In genomic region chr20:37316116-37316774, GRCh38 we compare ENCODE assay signal across 8 cellular contexts. TPM values are rescaled to one million over a fixed set of nuclear protein-coding genes. Genes with fewer than 3 reads are reported as not detected.
DNase-seq lines count a peak whose midpoint lies in the region; ATAC-seq and TF ChIP-seq lines count a peak whose summit lies in the region.

No MANE protein-coding gene starts in this region.

- peak overlapping the region; percentile 15; the same call in 1 of the 2 replicates for H3K4ac ChIP-seq in IMR-90 (ENCODE audit: low read depth, low read length)

- H3K27me3 ChIP-seq in CD4-positive, alpha-beta memory T cell (ENCODE audit: insufficient read depth, low read length) = no peaks in the 10 kb centered on the region
- H3K27me3 ChIP-seq in IMR-90 (ENCODE audit: control insufficient read depth, insufficient read depth, low read length) (no peaks in the 10 kb centered on the region), ascending aorta (no peaks in the 10 kb centered on the region), parathyroid adenoma (ENCODE audit: control insufficient read depth, insufficient read depth, low read length) (no peaks in the 10 kb centered on the region), GM23248 (replicated peaks; ENCODE audit: insufficient read depth) (no peaks in the 10 kb centered on the region)

- no peaks in the 10 kb centered on the region for H3K27me3 Mint-ChIP-seq in CD4-positive, alpha-beta memory T cell

- intact Hi-C loops in CD4-positive, alpha-beta memory T cell (cut with micrococcal nuclease) = no loop called here
- intact Hi-C loops in IMR-90 (cut with micrococcal nuclease) (no loop called here), ascending aorta (cut with DNase I) (no loop called here)

- H3K14ac ChIP-seq in IMR-90 (replicated peaks; ENCODE audit: low read depth, low read length) = no peak overlapping the region

- H3K9ac ChIP-seq in IMR-90 (ENCODE audit: low read depth, low read length) (no peak overlapping the region), parathyroid adenoma (no peak overlapping the region), GM23248 (no peak overlapping the region)

- H3K36me3 ChIP-seq in CD4-positive, alpha-beta memory T cell (ENCODE audit: insufficient read depth, low read length) = no peaks in the 10 kb centered on the region
- H3K36me3 ChIP-seq in IMR-90 (ENCODE audit: control insufficient read depth, insufficient read depth, low read length) = peaks cover 23% of the 10 kb centered on the region
- peaks cover 9 to 36% of the 10 kb centered on the region in 2 donors for H3K36me3 ChIP-seq in ascending aorta
- no peaks in the 10 kb centered on the region for H3K36me3 ChIP-seq in parathyroid adenoma (ENCODE audit: control insufficient read depth, insufficient read depth, low read length)
- no peaks in the 10 kb centered on the region for H3K36me3 ChIP-seq in GM23248 (ENCODE audit: low read depth)

- no peak overlapping the region for H2AFZ ChIP-seq in IMR-90 (replicated peaks; ENCODE audit: low read length, poor library complexity)
- no peak overlapping the region for H2AFZ ChIP-seq in parathyroid adenoma
- no peak overlapping the region for H2AFZ ChIP-seq in GM23248

- H2BK15ac ChIP-seq in IMR-90 (ENCODE audit: low read depth, low read length) = peak overlapping the region; percentile 41; the same call in 1 of the 3 replicates

- H3K9me2 ChIP-seq in GM23248 (ENCODE audit: insufficient read depth) = no peaks in the 10 kb centered on the region

- no peak overlapping the region for H2BK5ac ChIP-seq in IMR-90 (ENCODE audit: low read depth, low read length, poor library complexity, severe bottlenecking)

- TF ChIP-seq CTCF in IMR-90 (conservative IDR thresholded peaks at IDR 0.05; ENCODE audit: low read depth, low read length) (no peak), ascending aorta (IDR thresholded peaks at IDR 0.05) (no peak), parathyroid adenoma (IDR thresholded peaks at IDR 0.05) (no peak)

- H3K79me2 ChIP-seq in parathyroid adenoma (peaks cover 12% of the 10 kb centered on the region), GM23248 (ENCODE audit: insufficient read depth) (peaks cover 27% of the 10 kb centered on the region)

- POLR2A ChIA-PET in CD4-positive, alpha-beta memory T cell (lab: Charles Lee; ENCODE audit: partially characterized antibody) = no interaction called here
- POLR2A ChIA-PET in IMR-90 (lab: Charles Lee; ENCODE audit: unreplicated experiment) = no interaction called here

- H3K9me3 ChIP-seq in CD4-positive, alpha-beta memory T cell (ENCODE audit: control insufficient read depth in 1 of 2, low read length in 2 of 2) = no peaks in the 10 kb centered on the region
- no peaks in the 10 kb centered on the region for H3K9me3 ChIP-seq in IMR-90 (ENCODE audit: control insufficient read depth, insufficient read depth, low read length)
- H3K9me3 ChIP-seq in ascending aorta = no peaks in the 10 kb centered on the region
- H3K9me3 ChIP-seq in parathyroid adenoma (ENCODE audit: control insufficient read depth, low read length) = no peaks in the 10 kb centered on the region
- no peaks in the 10 kb centered on the region for H3K9me3 ChIP-seq in GM23248 (ENCODE audit: low read depth)

- H3F3A ChIP-seq in GM23248 (ENCODE audit: insufficient read depth) = peaks cover 19% of the 10 kb centered on the region; the same call in 1 of the 2 replicates

- no TSS peak for BruUV-seq in IMR-90 (replicated peaks; lab: Mats Ljungman, UMichigan)

- CTCF ChIA-PET in CD4-positive, alpha-beta memory T cell (lab: Charles Lee; ENCODE audit: partially characterized antibody) = no interaction called here
- CTCF ChIA-PET in IMR-90 (lab: Yijun Ruan, JAX) = no interaction called here

- H2AK5ac ChIP-seq in IMR-90 (ENCODE audit: low read depth, low read length) = peak overlapping the region; percentile 68; the same call in 1 of the 2 replicates

- no peak for TF ChIP-seq POLR2A in IMR-90 (IDR thresholded peaks at IDR 0.05; ENCODE audit: low read depth, low read length)

- H3K27ac ChIP-seq in CD4-positive, alpha-beta memory T cell (ENCODE audit: low read depth, low read length) = no peak overlapping the region
- H3K27ac ChIP-seq in IMR-90 (ENCODE audit: insufficient read depth, low read length) = no peak overlapping the region
- peak overlapping the region; percentile 95 to 96 for H3K27ac ChIP-seq in ascending aorta
- peak overlapping the region; percentile 69 for H3K27ac ChIP-seq in parathyroid adenoma
- no peak overlapping the region for H3K27ac ChIP-seq in GM23248

- no peak overlapping the region for H2BK120ac ChIP-seq in IMR-90 (ENCODE audit: low read depth, low read length)

- no peak overlapping the region for H2AK9ac ChIP-seq in IMR-90 (replicated peaks; ENCODE audit: low read depth, low read length, poor library complexity)

- H4K20me1 ChIP-seq in IMR-90 (ENCODE audit: insufficient read depth, low read length) = peaks cover 3% of the 10 kb centered on the region; the same call in 1 of the 2 replicates
- H4K20me1 ChIP-seq in GM23248 (ENCODE audit: insufficient read depth) = no peaks in the 10 kb centered on the region

- no peak overlapping the region for H3K23ac ChIP-seq in IMR-90 (ENCODE audit: low read depth, low read length)

- ATAC-seq in GM19467 (IDR thresholded peaks at IDR 0.05; ENCODE audit: unreplicated experiment) (peak; percentile 60), IMR-90 (ENCODE audit: low read depth) (no peak)

- H3K36me3 Mint-ChIP-seq in CD4-positive, alpha-beta memory T cell = peaks cover 23 to 34% of the 10 kb centered on the region in 2 donors

- no peak overlapping the region for H4K5ac ChIP-seq in IMR-90 (ENCODE audit: low read depth, low read length)

- 0 out of 2 replicates have a peak overlapping the region, but pooled peaks have one; percentile 17 for H2BK20ac ChIP-seq in IMR-90 (ENCODE audit: low read depth, low read length)

- H3K9me1 ChIP-seq in IMR-90 (ENCODE audit: insufficient read depth, low read length) = peaks cover 39% of the 10 kb centered on the region

- H3K4me3 Mint-ChIP-seq in CD4-positive, alpha-beta memory T cell = no peak overlapping the region

- peak overlapping the region; percentile 55 to 88 (median 79) for H3K27ac Mint-ChIP-seq in CD4-positive, alpha-beta memory T cell

- in situ Hi-C loops in IMR-90 (cut with MboI; ENCODE audit: low sequenced_read_pairs) (no loop called here), GM23248 (cut with MboI) (no loop called here)

- no peak overlapping the region for H3K18ac ChIP-seq in IMR-90 (ENCODE audit: low read depth, low read length)

- WGBS in IMR-90 (ENCODE audit: extremely low coverage in 2 of 2, insufficient read length in 1 of 2), 2 experiments = 93% methylated on average over 3 of the region's 15 CpGs; no CpG with 5 or more reads in 1 of the 2 experiments
- WGBS in GM23248 (ENCODE audit: low coverage in 1 of 2, low lambda C conversion rate in 2 of 2, missing lambda C conversion rate in 2 of 2), 2 experiments = 90 to 95% methylated on average over 15 of the region's 15 CpGs

- H3K4me1 Mint-ChIP-seq in CD4-positive, alpha-beta memory T cell = peaks cover 5 to 25% (median 9%) of the 10 kb centered on the region in 4 donors

- dilution Hi-C loops in IMR-90 (cut with HindIII; ENCODE audit: low sequenced_read_pairs, unreplicated experiment) = no loop called here

- no peak overlapping the region; a peak in 1 of 4 replicates for H4K8ac ChIP-seq in IMR-90 (ENCODE audit: low read depth in 2 of 2, low read length in 2 of 2)

- no peak overlapping the region for H4K91ac ChIP-seq in IMR-90 (ENCODE audit: insufficient read depth, low read depth, low read length)

- H3K4me3 ChIP-seq in CD4-positive, alpha-beta memory T cell (ENCODE audit: low read length in 2 of 2) = no peak overlapping the region
- no peak overlapping the region for H3K4me3 ChIP-seq in IMR-90 (ENCODE audit: insufficient read depth, low read depth, low read length)
- H3K4me3 ChIP-seq in ascending aorta = no peak overlapping the region
- H3K4me3 ChIP-seq in parathyroid adenoma (ENCODE audit: low read depth, low read length) = no peak overlapping the region
- H3K4me3 ChIP-seq in GM23248 = no peak overlapping the region

- H3K9me3 Mint-ChIP-seq in CD4-positive, alpha-beta memory T cell = no peaks in the 10 kb centered on the region

- H3K4me2 ChIP-seq in IMR-90 (ENCODE audit: low read depth, low read length) = no peak overlapping the region
- no peak overlapping the region for H3K4me2 ChIP-seq in parathyroid adenoma (ENCODE audit: low read length)
- H3K4me2 ChIP-seq in GM23248 (ENCODE audit: unreplicated experiment) = no peak overlapping the region

- peaks cover 23 to 56% of the 10 kb centered on the region in 2 experiments for H3K79me1 ChIP-seq in IMR-90 (ENCODE audit: low read depth in 1 of 2, low read length in 2 of 2)

- TF ChIP-seq RAD21 in IMR-90 (IDR thresholded peaks at IDR 0.05; ENCODE audit: low read length) = no peak

- no peak overlapping the region for H3K56ac ChIP-seq in IMR-90 (ENCODE audit: extremely low read depth, insufficient read depth, low read length)

- no peak for DNase-seq in CD4-positive, alpha-beta memory T cell
- DNase-seq in IMR-90 (no peak), ascending aorta (ENCODE audit: low spot score in 2 of 2) (peak in 1 of 2 donors; percentile 73), NCI-H1694 (lab: John Stamatoyannopoulos, UW) (no peak), GM23248 (no peak), glomerular visceral epithelial cell (ENCODE audit: extremely low spot score) (no peak)

- peaks cover 8% of the 10 kb centered on the region for H3K4me1 ChIP-seq in CD4-positive, alpha-beta memory T cell (ENCODE audit: insufficient read depth, low read length)
- H3K4me1 ChIP-seq in IMR-90 (ENCODE audit: control insufficient read depth, insufficient read depth, low read length) (peaks cover 35% of the 10 kb centered on the region), ascending aorta (peaks cover 14 to 32% of the 10 kb centered on the region in 2 donors), parathyroid adenoma (peaks cover 21% of the 10 kb centered on the region), GM23248 (ENCODE audit: insufficient read depth) (peaks cover 33% of the 10 kb centered on the region)

RNA-seq across cellular contexts. Expression of gene MANBAL, which starts 26.8 kb away (rescaled TPM):
- 10 to 100 TPM; 11.1 to 11.9 TPM for total RNA-seq in CD4-positive, alpha-beta memory T cell
- 10 to 100 TPM; 18.6 to 25.3 TPM for polyA plus RNA-seq in CD4-positive, alpha-beta memory T cell
- total RNA-seq in IMR-90 (2012; rRNA removed) (24.4 and 28.9 TPM in 2 replicates), ascending aorta (70.2 TPM)
- polyA plus RNA-seq in IMR-90 (2012; rRNA removed) (98.6 and 109 TPM in 2 replicates), GM23248 (2016; fragmentation: Nextera tagmentation; extraction: Ambion mirVana) (96.3 and 105 TPM in 2 replicates)
- polyA plus RNA-seq in IMR-90 (2012; cell fraction: cytosol; rRNA removed) = 51.7 and 91.4 TPM in 2 replicates
- 46.7 and 65.5 TPM in 2 replicates for polyA plus RNA-seq in IMR-90 (2012; cell fraction: nucleus; rRNA removed; ENCODE audit: low replicate concordance)
- 23.6 and 24.8 TPM in 2 replicates for total RNA-seq in GM23248 (2014; rRNA removed; shearing (Covaris generic))

RNA-seq across cellular contexts. Expression of gene SRC, which starts 29.7 kb away (rescaled TPM):
- 1 to 10 TPM; 4.1 to 4.5 TPM for total RNA-seq in CD4-positive, alpha-beta memory T cell
- polyA plus RNA-seq in CD4-positive, alpha-beta memory T cell = under 1 TPM; 0.32 to 0.50 TPM
- total RNA-seq in IMR-90 (2012; rRNA removed) = 6.7 and 7.0 TPM in 2 replicates
- 19.8 and 24.2 TPM in 2 replicates for polyA plus RNA-seq in IMR-90 (2012; rRNA removed)
- polyA plus RNA-seq in IMR-90 (2012; cell fraction: cytosol; rRNA removed) = 10.7 and 21.0 TPM in 2 replicates
- 66.9 and 101 TPM in 2 replicates for polyA plus RNA-seq in IMR-90 (2012; cell fraction: nucleus; rRNA removed; ENCODE audit: low replicate concordance)
- 67.4 TPM for total RNA-seq in ascending aorta
- total RNA-seq in GM23248 (2014; rRNA removed; shearing (Covaris generic)) = 28.6 and 29.8 TPM in 2 replicates
- 13.9 and 17.0 TPM in 2 replicates for polyA plus RNA-seq in GM23248 (2016; fragmentation: Nextera tagmentation; extraction: Ambion mirVana)

RNA-seq across cellular contexts. Expression of gene GHRH, which starts 54.6 kb away (rescaled TPM):
- not detected for total RNA-seq in CD4-positive, alpha-beta memory T cell
- polyA plus RNA-seq in CD4-positive, alpha-beta memory T cell = not detected
- total RNA-seq in IMR-90 (2012; rRNA removed) (not detected in 2 replicates), ascending aorta (not detected)
- polyA plus RNA-seq in IMR-90 (2012; rRNA removed) (not detected in 2 replicates), GM23248 (2016; fragmentation: Nextera tagmentation; extraction: Ambion mirVana) (not detected in 2 replicates)
- not detected in 2 replicates for polyA plus RNA-seq in IMR-90 (2012; cell fraction: cytosol; rRNA removed)
- polyA plus RNA-seq in IMR-90 (2012; cell fraction: nucleus; rRNA removed; ENCODE audit: low replicate concordance) = not detected in 2 replicates
- not detected in 2 replicates for total RNA-seq in GM23248 (2014; rRNA removed; shearing (Covaris generic))

Comparison
In these comparisons a context has a peak if more than half of its experiments do, and no peak if none do; other contexts are left out.
1. H3K27ac ChIP-seq: peak in ascending aorta (2 of 2) and parathyroid adenoma (single experiment); none in CD4-positive, alpha-beta memory T cell (single experiment), IMR-90 (single experiment) and GM23248 (single experiment).